In genomic region chr4:24856586-24856985, GRCh38 we compare ENCODE assay signal across 9 cellular contexts. TPM values are rescaled to one million over a fixed set of nuclear protein-coding genes. Genes with fewer than 3 reads are reported as not detected.
A peak's percentile ranks its signal among the peaks of the same experiment; 100 is the strongest.
DNase-seq lines count a peak whose midpoint lies in the region; ATAC-seq and TF ChIP-seq lines count a peak whose summit lies in the region.
"Had no signal": no experiment of that assay in that cellular context is flagged by ENCODE, and none has a peak within 500 bp of the region (broad histone marks: within the 10 kb centered on the region; RNA-seq: fewer than 3 reads in every experiment).

No MANE protein-coding gene starts in this region.

- H3K9me3 ChIP-seq in osteoblast (ENCODE audit: low read depth, low read length): no peaks in the 10 kb centered on the region

- no peaks in the 10 kb centered on the region for H3K79me2 ChIP-seq in osteoblast (ENCODE audit: insufficient read depth, low read length)

- H3K4me1 ChIP-seq in osteoblast (ENCODE audit: insufficient read depth, low read length): peaks cover 59% of the 10 kb centered on the region

- ATAC-seq in GM18870 (IDR thresholded peaks at IDR 0.05; ENCODE audit: unreplicated experiment) (peak; percentile 91), HG02798 (IDR thresholded peaks at IDR 0.05; ENCODE audit: poor library complexity, unreplicated experiment) (peak; percentile 95), omental fat pad (ENCODE audit: low FRiP score) (no peak)
- ATAC-seq: activated CD8-positive, alpha-beta memory T cell treated with anti-CD3 and anti-CD28 coated beads, Interleukin-2, amount 10 ng/mL, durations not matched to agents 7 days and 5 days had no signal

- no peak for TF ChIP-seq POLR2A in lower leg skin (IDR thresholded peaks at IDR 0.05)

- H3K4me2 ChIP-seq in osteoblast (ENCODE audit: insufficient read depth, low read length): peak overlapping the region; percentile 60

- intact Hi-C loops in lower leg skin (cut with DNase I; ENCODE audit: low total_unique reads): no loop called here
- intact Hi-C loops in head of caudate nucleus (cut with DNase I): no loop called here

- H3K4me3 ChIP-seq in osteoblast (ENCODE audit: insufficient read depth, low read length): peak overlapping the region; percentile 2
- H3K4me3 ChIP-seq in lower leg skin (ENCODE audit: low read depth, poor library complexity, severe bottlenecking): no peak overlapping the region

- no peaks in the 10 kb centered on the region for H3K36me3 ChIP-seq in osteoblast (ENCODE audit: insufficient read depth, low read length)

- no peak for TF ChIP-seq CTCF in osteoblast (IDR thresholded peaks at IDR 0.05; ENCODE audit: extremely low read depth, low read depth, low read length)
- TF ChIP-seq CTCF in omental fat pad (IDR thresholded peaks at IDR 0.05): no peak
- TF ChIP-seq CTCF in lower leg skin (IDR thresholded peaks at IDR 0.05): no peak

- WGBS in lower leg skin, 2 donors: 75 to 85% methylated on average over 9 of the region's 9 CpGs

- DNase-seq in NOMO-1 treated with DMSO at 0.1 percent for 48 hours (lab: John Stamatoyannopoulos, UW; ENCODE audit: unreplicated experiment) (peak; percentile 42), osteoblast (ENCODE audit: insufficient read length, low spot score, missing footprints) (no peak), SIG-M5 (lab: John Stamatoyannopoulos, UW) (no peak), omental fat pad (ENCODE audit: low spot score) (no peak), lower leg skin (ENCODE audit: low spot score in 2 of 2) (no peak), head of caudate nucleus (no peak)
- DNase-seq: activated CD8-positive, alpha-beta memory T cell treated with anti-CD3 and anti-CD28 coated beads, Interleukin-2, amount 10 ng/mL, durations not matched to agents 7 days and 5 days had no signal

- H3K27ac ChIP-seq in osteoblast (ENCODE audit: low read depth, low read length): no peak overlapping the region

- H3K27me3 ChIP-seq in osteoblast (ENCODE audit: insufficient read depth, low read length): no peaks in the 10 kb centered on the region

- H4K20me1 ChIP-seq in osteoblast (ENCODE audit: insufficient read depth, low read length): no peaks in the 10 kb centered on the region

- H2AFZ ChIP-seq in osteoblast (ENCODE audit: low read length): peak overlapping the region; percentile 26

RNA-seq across cellular contexts. Expression of gene CCDC149, which starts 56.3 kb away (rescaled TPM):
- total RNA-seq in osteoblast (12.3 and 14.7 TPM in 2 replicates), omental fat pad (10 to 100 TPM; 11.5 to 22.4 (median 14.4) TPM), lower leg skin (10 to 100 TPM in 2 of 4 donors, 1 to 10 TPM in 2; 6.2 to 12.5 (median 11.2) TPM)
- total RNA-seq: activated CD8-positive, alpha-beta memory T cell treated with anti-CD3 and anti-CD28 coated beads, Interleukin-2, amount 10 ng/mL, durations not matched to agents 7 days and 5 days had no signal
